In genomic region chr1:36092798-36093185, GRCh38 we compare ENCODE assay signal across 17 cellular contexts. TPM values are rescaled to one million over a fixed set of nuclear protein-coding genes. Genes with fewer than 3 reads are reported as not detected.
"Had no signal": no experiment of that assay in that cellular context is flagged by ENCODE, and none has a peak within 500 bp of the region (broad histone marks: within the 10 kb centered on the region; RNA-seq: fewer than 3 reads in every experiment).

No MANE protein-coding gene starts in this region.

- H3K27me3 ChIP-seq: body of pancreas, neutrophil, suprapubic skin, upper lobe of left lung had no signal

- H3K27ac Mint-ChIP-seq: activated CD4-positive, alpha-beta T cell treated with anti-CD3 and anti-CD28 coated beads, Interleukin-2, amount 10 ng/mL, durations not matched to agents 7 days and 5 days; activated naive CD4-positive, alpha-beta T cell treated with anti-CD3 and anti-CD28 coated beads, Interleukin-2, amount 50 U/mL, for 24 hours; endodermal cell; T-helper 17 cell; WTC11 had no signal

- H3K4me3 ChIP-seq: body of pancreas, skin epidermis, suprapubic skin, upper lobe of left lung had no signal

- H3K9me3 Mint-ChIP-seq: activated CD4-positive, alpha-beta T cell treated with anti-CD3 and anti-CD28 coated beads, Interleukin-2, amount 10 ng/mL, durations not matched to agents 7 days and 5 days; activated naive CD4-positive, alpha-beta T cell treated with anti-CD3 and anti-CD28 coated beads, Interleukin-2, amount 50 U/mL, for 24 hours; endodermal cell; naive thymus-derived CD8-positive, alpha-beta T cell; WTC11 had no signal

- DNase-seq: activated CD4-positive, alpha-beta T cell treated with anti-CD3 and anti-CD28 coated beads, Interleukin-2, amount 10 ng/mL, durations not matched to agents 7 days and 5 days; amniotic stem cell; body of pancreas; cerebellar nuclear complex; endodermal cell; erythroblast; stimulated activated CD4-positive, alpha-beta T cell treated with anti-CD3 and anti-CD28 coated beads, Interleukin-4, amount 100 ng/mL, for 24 hours; stimulated activated naive CD8-positive, alpha-beta T cell treated with anti-CD3 and anti-CD28 coated beads, Interleukin-15, Interleukin-2, amounts not matched to agents 100 U/mL and 50 U/mL, for 24 hours; T-helper 17 cell; upper lobe of left lung had no signal

- H3K27me3 Mint-ChIP-seq: activated CD4-positive, alpha-beta T cell treated with anti-CD3 and anti-CD28 coated beads, Interleukin-2, amount 10 ng/mL, durations not matched to agents 7 days and 5 days; activated naive CD4-positive, alpha-beta T cell treated with anti-CD3 and anti-CD28 coated beads, Interleukin-2, amount 50 U/mL, for 24 hours; naive thymus-derived CD8-positive, alpha-beta T cell; T-helper 17 cell had no signal

- H3K4me3 Mint-ChIP-seq: activated CD4-positive, alpha-beta T cell treated with anti-CD3 and anti-CD28 coated beads, Interleukin-2, amount 10 ng/mL, durations not matched to agents 7 days and 5 days; activated naive CD4-positive, alpha-beta T cell treated with anti-CD3 and anti-CD28 coated beads, Interleukin-2, amount 50 U/mL, for 24 hours; endodermal cell; T-helper 17 cell; WTC11 had no signal

- FAIRE-seq: islet of Langerhans had no signal

RNA-seq across cellular contexts. Expression of gene TEKT2, which starts 8.9 kb away (rescaled TPM):
- total RNA-seq: activated CD4-positive, alpha-beta T cell treated with anti-CD3 and anti-CD28 coated beads, Interleukin-2, amount 10 ng/mL, durations not matched to agents 7 days and 5 days; naive thymus-derived CD8-positive, alpha-beta T cell had no signal

RNA-seq across cellular contexts. Expression of gene COL8A2, which starts 32.2 kb away (rescaled TPM):
- total RNA-seq: activated CD4-positive, alpha-beta T cell treated with anti-CD3 and anti-CD28 coated beads, Interleukin-2, amount 10 ng/mL, durations not matched to agents 7 days and 5 days had no signal
